ENCODE assay signal across 1 cellular context in genomic region chr10:89355373-89355772, GRCh38.
TF ChIP-seq lines count a peak whose summit lies in the region.

No MANE protein-coding gene starts in this region.

TF ChIP-seq in SK-N-SH, 30 proteins besides CTCF, POLR2A, EP300 and RAD21 (continued from another document):
- TF ChIP-seq POLR2AphosphoS5 (IDR thresholded peaks at IDR 0.05; ENCODE audit: low read depth, low read length) (no peak), TCF12 (IDR thresholded peaks at IDR 0.05) (0 out of 2 replicates have a peak, but pooled peaks have one; percentile 4), NRF1 (IDR thresholded peaks at IDR 0.05; ENCODE audit: low read depth, low read length) (no peak), RFX5 (IDR thresholded peaks at IDR 0.05; ENCODE audit: low read length) (no peak), NFIC (IDR thresholded peaks at IDR 0.05; ENCODE audit: borderline replicate concordance) (peak; percentile 20; the same call in 1 of the 2 replicates), GATA2 (CRISPR knock-in tag; IDR thresholded peaks at IDR 0.05) (no peak), YY1 (IDR thresholded peaks at IDR 0.05; ENCODE audit: low read depth) (no peak), EZH2phosphoT487 (IDR thresholded peaks at IDR 0.05; ENCODE audit: borderline replicate concordance, low read depth) (no peak), MXI1 (IDR thresholded peaks at IDR 0.05; ENCODE audit: low read depth, low read length) (no peak)
- TF ChIP-seq, protein P1, sequence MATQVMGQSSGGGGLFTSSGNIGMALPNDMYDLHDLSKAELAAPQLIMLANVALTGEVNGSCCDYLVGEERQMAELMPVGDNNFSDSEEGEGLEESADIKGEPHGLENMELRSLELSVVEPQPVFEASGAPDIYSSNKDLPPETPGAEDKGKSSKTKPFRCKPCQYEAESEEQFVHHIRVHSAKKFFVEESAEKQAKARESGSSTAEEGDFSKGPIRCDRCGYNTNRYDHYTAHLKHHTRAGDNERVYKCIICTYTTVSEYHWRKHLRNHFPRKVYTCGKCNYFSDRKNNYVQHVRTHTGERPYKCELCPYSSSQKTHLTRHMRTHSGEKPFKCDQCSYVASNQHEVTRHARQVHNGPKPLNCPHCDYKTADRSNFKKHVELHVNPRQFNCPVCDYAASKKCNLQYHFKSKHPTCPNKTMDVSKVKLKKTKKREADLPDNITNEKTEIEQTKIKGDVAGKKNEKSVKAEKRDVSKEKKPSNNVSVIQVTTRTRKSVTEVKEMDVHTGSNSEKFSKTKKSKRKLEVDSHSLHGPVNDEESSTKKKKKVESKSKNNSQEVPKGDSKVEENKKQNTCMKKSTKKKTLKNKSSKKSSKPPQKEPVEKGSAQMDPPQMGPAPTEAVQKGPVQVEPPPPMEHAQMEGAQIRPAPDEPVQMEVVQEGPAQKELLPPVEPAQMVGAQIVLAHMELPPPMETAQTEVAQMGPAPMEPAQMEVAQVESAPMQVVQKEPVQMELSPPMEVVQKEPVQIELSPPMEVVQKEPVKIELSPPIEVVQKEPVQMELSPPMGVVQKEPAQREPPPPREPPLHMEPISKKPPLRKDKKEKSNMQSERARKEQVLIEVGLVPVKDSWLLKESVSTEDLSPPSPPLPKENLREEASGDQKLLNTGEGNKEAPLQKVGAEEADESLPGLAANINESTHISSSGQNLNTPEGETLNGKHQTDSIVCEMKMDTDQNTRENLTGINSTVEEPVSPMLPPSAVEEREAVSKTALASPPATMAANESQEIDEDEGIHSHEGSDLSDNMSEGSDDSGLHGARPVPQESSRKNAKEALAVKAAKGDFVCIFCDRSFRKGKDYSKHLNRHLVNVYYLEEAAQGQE (IDR thresholded peaks at IDR 0.05; ENCODE audit: low read depth, low read length) = no peak
TF ChIP-seq in SK-N-SH: peak in this region for 2.
